Comparison of ENCODE assay signal across 20 cellular contexts in genomic region chr13:52744842-52745241, GRCh38.
A peak's percentile ranks its signal among the peaks of the same experiment; 100 is the strongest.
DNase-seq lines count a peak whose midpoint lies in the region; ATAC-seq and TF ChIP-seq lines count a peak whose summit lies in the region.
"Had no signal": no experiment of that assay in that cellular context is flagged by ENCODE, and none has a peak within 500 bp of the region (broad histone marks: within the 10 kb centered on the region; RNA-seq: fewer than 3 reads in every experiment).

No MANE protein-coding gene starts in this region.

- H3K27me3 ChIP-seq in WERI-Rb-1 (ENCODE audit: insufficient read depth, low read depth, severe bottlenecking), result no peaks in the 10 kb centered on the region

- TF ChIP-seq CTCF in WERI-Rb-1 (IDR thresholded peaks at IDR 0.05; ENCODE audit: low read depth, low read length), result no peak

- DNase-seq in DMS 273 (lab: John Stamatoyannopoulos, UW; ENCODE audit: unreplicated experiment), result peak; percentile 92
- peak; percentile 56 for DNase-seq in NCI-H1694 (lab: John Stamatoyannopoulos, UW)
- DNase-seq in NCI-H510A treated with DMSO at 0.1 percent for 48 hours (lab: John Stamatoyannopoulos, UW), result peak; percentile 70
- DNase-seq in WERI-Rb-1, result peak; percentile 14
- DNase-seq in NCI-H69 (lab: John Stamatoyannopoulos, UW), result no peak
- DNase-seq in COR-L47 (lab: John Stamatoyannopoulos, UW), result no peak
- DNase-seq in stimulated activated CD4-positive, alpha-beta T cell treated with anti-CD3 and anti-CD28 coated beads, Interleukin-15, amount 100 ng/mL, for 24 hours, result no peak
- DNase-seq: DMS153; GM23248; IMR-90; NCI-H1105 treated with DMSO at 0.1 percent for 48 hours; NCI-H187; NCI-H2227 treated with DMSO at 0.1 percent for 48 hours; NK-92 treated with Interleukin-12 subunit alpha and Interleukin-12 subunit beta, amount 100 ng/mL, for 24 hours had no signal

- no peak for ATAC-seq in HG03460 (IDR thresholded peaks at IDR 0.05; ENCODE audit: unreplicated experiment)
- ATAC-seq: SK-N-SH treated with all-trans-retinoic acid at 6 μM for 48 hours had no signal

- H3K27ac ChIP-seq in WERI-Rb-1, result no peak overlapping the region
- H3K27ac ChIP-seq: C4-2B, GM23248, KMS-11, RWPE1 had no signal

- no peak overlapping the region for H3K4me3 ChIP-seq in WERI-Rb-1 (ENCODE audit: low read depth, low read length)
- H3K4me3 ChIP-seq: GM23248, HAP-1 had no signal

- H3K36me3 ChIP-seq in WERI-Rb-1, result no peaks in the 10 kb centered on the region
- H3K36me3 ChIP-seq: HAP-1 had no signal

- H3K9me3 ChIP-seq in WERI-Rb-1 (ENCODE audit: severe bottlenecking), result no peaks in the 10 kb centered on the region
- H3K9me3 ChIP-seq: HAP-1 had no signal

Comparison
In these comparisons a context has a peak if more than half of its experiments do, and no peak if none do; other contexts are left out.
1. DNase-seq: peak in DMS 273 (single experiment), NCI-H1694 (single experiment), NCI-H510A treated with DMSO at 0.1 percent for 48 hours (single experiment) and WERI-Rb-1 (single experiment); none in NCI-H69 (single experiment), COR-L47 (single experiment) and stimulated activated CD4-positive, alpha-beta T cell treated with anti-CD3 and anti-CD28 coated beads, Interleukin-15, amount 100 ng/mL, for 24 hours (single experiment).